In the genomic region with DNA sequence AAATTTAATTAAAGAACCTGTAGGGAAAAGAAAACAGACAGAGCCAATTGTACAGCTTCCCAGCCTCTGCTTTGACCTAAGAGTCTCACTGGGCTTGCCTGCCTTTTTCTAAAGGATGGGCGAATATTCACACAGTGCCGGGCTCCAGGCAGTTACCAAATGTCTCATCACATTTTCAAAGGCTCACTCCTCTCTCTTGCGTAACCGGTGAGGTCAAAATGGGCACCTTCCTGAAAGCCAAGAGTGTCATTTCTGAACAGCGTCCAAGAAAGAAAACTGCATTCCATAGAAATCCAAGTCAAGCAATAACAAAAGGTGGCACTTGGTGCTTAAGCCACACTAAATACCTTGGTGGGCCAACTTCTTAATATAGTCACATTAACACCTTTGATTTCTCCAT, we compare ENCODE assay signal across 10 cellular contexts. TPM values are rescaled to one million over a fixed set of nuclear protein-coding genes. Genes with fewer than 3 reads are reported as not detected.
DNase-seq lines count a peak whose midpoint lies in the region; ATAC-seq and TF ChIP-seq lines count a peak whose summit lies in the region.
"Had no signal": no experiment of that assay in that cellular context is flagged by ENCODE, and none has a peak within 500 bp of the region (broad histone marks: within the 10 kb centered on the region; RNA-seq: fewer than 3 reads in every experiment).

No MANE protein-coding gene starts in this region.

- peaks cover 26 to 28% of the 10 kb centered on the region in 2 donors for H3K4me1 ChIP-seq in thyroid gland

- no peak for TF ChIP-seq POLR2A in thyroid gland (IDR thresholded peaks at IDR 0.05)

- H3K9me3 Mint-ChIP-seq in brain = peaks cover 0 to 8% (median 2%) of the 10 kb centered on the region in 5 experiments

- 14 to 25% methylated on average over 5 of the region's 5 CpGs for WGBS in thyroid gland, 2 donors

- H3K36me3 Mint-ChIP-seq in brain = peaks cover 5% of the 10 kb centered on the region

- TF ChIP-seq CTCF in LNCaP clone FGC (IDR thresholded peaks at IDR 0.05; ENCODE audit: control insufficient read depth, extremely low read depth, insufficient read depth) (no peak), brain (conservative IDR thresholded peaks at IDR 0.05) (no peak), thyroid gland (IDR thresholded peaks at IDR 0.05) (no peak)

- peak overlapping the region; percentile 89 to 97 (median 95) for H3K27ac Mint-ChIP-seq in brain

- 0 out of 2 replicates have a peak overlapping the region, but pooled peaks have one; percentile 41 for H3K4me3 ChIP-seq in LNCaP clone FGC (ENCODE audit: low read depth, low read length)
- no peak overlapping the region for H3K4me3 ChIP-seq in thyroid gland (replicated peaks in 1 of 3)

- peak overlapping the region; percentile 85 to 93 (median 88) for H3K4me3 Mint-ChIP-seq in brain

- intact Hi-C loops in thyroid gland (cut with DNase I) = no loop called here

- H3K27me3 Mint-ChIP-seq in brain = peaks cover 2% of the 10 kb centered on the region

- H3K27ac ChIP-seq in thyroid gland = peak overlapping the region; percentile 70 to 86 (median 71)

- no peaks in the 10 kb centered on the region for H3K4me1 Mint-ChIP-seq in brain

- no peaks in the 10 kb centered on the region for H3K9me3 ChIP-seq in thyroid gland

- no peaks in the 10 kb centered on the region for H3K27me3 ChIP-seq in thyroid gland

- ATAC-seq in HG03097 (IDR thresholded peaks at IDR 0.05; ENCODE audit: low FRiP score, unreplicated experiment) (no peak), GM21515 (IDR thresholded peaks at IDR 0.05; ENCODE audit: unreplicated experiment) (no peak)

- H3K36me3 ChIP-seq in thyroid gland = no peaks in the 10 kb centered on the region

- DNase-seq in LNCaP clone FGC (ENCODE audit: low read depth) = no peak
- DNase-seq in kidney tubule cell (ENCODE audit: low spot score) = peak; percentile 78
- DNase-seq in thyroid gland = peak; percentile 60 to 68
- DNase-seq in DMS153 (lab: John Stamatoyannopoulos, UW) = no peak
- DNase-seq in T-helper 9 cell = no peak
- DNase-seq: amniotic stem cell, H7 had no signal

RNA-seq across cellular contexts. Expression of a gene that starts 0.7 kb away (rescaled TPM):
- 3.4 TPM for polyA plus RNA-seq in brain (ENCODE audit: insufficient read depth, low read depth, low replicate concordance)
- total RNA-seq in thyroid gland = 10 to 100 TPM in 2 of 4 donors, 1 to 10 TPM in 2; 6.9 to 14.1 (median 11.2) TPM
- total RNA-seq: H7 had no signal

Comparison
In these comparisons a context has a peak if more than half of its experiments do, and no peak if none do; other contexts are left out.
1. DNase-seq: peak in kidney tubule cell (single experiment) and thyroid gland (2 of 2); none in LNCaP clone FGC (single experiment), DMS153 (single experiment) and T-helper 9 cell (single experiment).